8 cellular contexts compared by ENCODE assay signal in the genomic region with DNA sequence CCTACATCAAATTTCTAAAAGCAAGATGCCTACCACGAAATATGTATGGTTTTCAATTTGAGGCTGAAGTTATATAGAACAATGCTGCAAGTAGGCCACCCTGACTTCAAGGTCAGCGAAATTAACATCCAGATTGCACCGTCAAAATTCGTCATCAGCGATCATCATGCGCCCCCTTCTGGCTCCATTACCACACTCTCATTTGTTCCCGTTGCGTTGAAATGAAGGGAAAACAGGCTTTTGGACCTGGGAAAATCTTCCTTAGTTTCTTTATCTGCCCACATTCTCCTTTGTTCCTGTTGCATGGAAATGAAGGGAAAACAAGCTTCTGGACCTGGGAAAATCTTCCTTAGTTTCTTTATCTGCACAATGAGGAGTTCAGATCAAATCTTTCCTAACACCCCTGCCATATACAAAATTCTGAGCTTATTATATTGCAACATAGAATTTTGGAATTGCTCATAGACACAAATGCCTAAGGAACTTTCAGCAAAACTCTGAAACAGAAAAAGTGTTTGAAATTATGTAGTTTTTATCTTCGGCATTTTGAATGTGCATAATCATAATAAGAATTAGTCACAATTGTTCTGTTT.
A peak's percentile ranks its signal among the peaks of the same experiment; 100 is the strongest.
DNase-seq lines count a peak whose midpoint lies in the region; ATAC-seq and TF ChIP-seq lines count a peak whose summit lies in the region.

No MANE protein-coding gene starts in this region.

- no peak for ATAC-seq in Right ventricle myocardium inferior

- intact Hi-C loops in Right ventricle myocardium inferior (cut with DNase I): loop anchor here (10.0 kb wide), 2 partner anchors 94 to 264 kb away; partner anchors contain the start of gene PRKCQ

- DNase-seq in cardiac muscle cell (ENCODE audit: low read depth in 1 of 2, low spot score in 1 of 2): peak; percentile 65 to 71
- no peak for DNase-seq in Right ventricle myocardium inferior (ENCODE audit: missing footprints)
- DNase-seq in T follicular helper cell (ENCODE audit: low read depth): peak; percentile 43
- peak; percentile 56 for DNase-seq in adipocyte (ENCODE audit: low read depth)
- peak; percentile 50 for DNase-seq in iPS DF 6.9 (ENCODE audit: low read depth, low spot score)
- DNase-seq in stimulated activated CD4-positive, alpha-beta T cell treated with anti-CD3 and anti-CD28 coated beads, Interleukin-12 subunit alpha, Interleukin-12 subunit beta, amount 100 ng/mL, for 48 hours (ENCODE audit: low read depth in 2 of 3, low spot score in 1 of 3): peak; percentile 21 to 76 (median 38)
- no peak for DNase-seq in NCI-H446 treated with DMSO at 0.1 percent for 48 hours (lab: John Stamatoyannopoulos, UW)
- DNase-seq in NCI-H345 (lab: John Stamatoyannopoulos, UW): no peak

- TF ChIP-seq CTCF in cardiac muscle cell (IDR thresholded peaks at IDR 0.05; ENCODE audit: low read depth, low read length): peak; percentile 78

- H3K27ac ChIP-seq in cardiac muscle cell (no peak overlapping the region), iPS DF 6.9 (ENCODE audit: low read length) (no peak overlapping the region)

- H3K9me3 ChIP-seq in cardiac muscle cell (ENCODE audit: low read depth): no peaks in the 10 kb centered on the region
- H3K9me3 ChIP-seq in adipocyte (ENCODE audit: control insufficient read depth, low read length): no peaks in the 10 kb centered on the region
- H3K9me3 ChIP-seq in iPS DF 6.9 (ENCODE audit: control insufficient read depth, insufficient read depth, low read length): no peaks in the 10 kb centered on the region

- WGBS in iPS DF 6.9 (ENCODE audit: insufficient coverage, insufficient read length): no CpG with 5 or more reads among the region's 9 CpGs

- H3K4me3 ChIP-seq in cardiac muscle cell: no peak overlapping the region
- H3K4me3 ChIP-seq in adipocyte (ENCODE audit: low read length): peak overlapping the region; percentile 34
- H3K4me3 ChIP-seq in iPS DF 6.9 (ENCODE audit: low read length): no peak overlapping the region

- peaks cover 9% of the 10 kb centered on the region for H3K27me3 ChIP-seq in cardiac muscle cell
- peaks cover 7% of the 10 kb centered on the region for H3K27me3 ChIP-seq in adipocyte (replicated peaks; ENCODE audit: control insufficient read depth, insufficient read depth, low read length)
- H3K27me3 ChIP-seq in iPS DF 6.9 (ENCODE audit: control insufficient read depth, insufficient read depth, low read length): no peaks in the 10 kb centered on the region

- no peaks in the 10 kb centered on the region for H3K36me3 ChIP-seq in cardiac muscle cell
- H3K36me3 ChIP-seq in adipocyte (ENCODE audit: control insufficient read depth, insufficient read depth, low read length, severe bottlenecking): no peaks in the 10 kb centered on the region
- no peaks in the 10 kb centered on the region for H3K36me3 ChIP-seq in iPS DF 6.9 (ENCODE audit: control insufficient read depth, insufficient read depth, low read length)

- no peak overlapping the region for H3K9ac ChIP-seq in adipocyte (ENCODE audit: low read length)

- H3K4me1 ChIP-seq in cardiac muscle cell (ENCODE audit: low read depth) (no peaks in the 10 kb centered on the region), adipocyte (ENCODE audit: control insufficient read depth, insufficient read depth, low read length) (no peaks in the 10 kb centered on the region), iPS DF 6.9 (ENCODE audit: control insufficient read depth, insufficient read depth, low read length) (no peaks in the 10 kb centered on the region)

Comparison
In these comparisons a context has a peak if more than half of its experiments do, and no peak if none do; other contexts are left out.
1. DNase-seq: peak in cardiac muscle cell (2 of 2), T follicular helper cell (single experiment), adipocyte (single experiment), iPS DF 6.9 (single experiment) and stimulated activated CD4-positive, alpha-beta T cell treated with anti-CD3 and anti-CD28 coated beads, Interleukin-12 subunit alpha, Interleukin-12 subunit beta, amount 100 ng/mL, for 48 hours (3 of 3); none in Right ventricle myocardium inferior (single experiment), NCI-H446 treated with DMSO at 0.1 percent for 48 hours (single experiment) and NCI-H345 (single experiment).